8 cellular contexts compared by ENCODE assay signal in genomic region chr19:4636151-4636717, GRCh38. TPM values are rescaled to one million over a fixed set of nuclear protein-coding genes. Genes with fewer than 3 reads are reported as not detected.
DNase-seq lines count a peak whose midpoint lies in the region; ATAC-seq and TF ChIP-seq lines count a peak whose summit lies in the region.

No MANE protein-coding gene starts in this region.

- H3K27me3 ChIP-seq in OCI-LY3 (ENCODE audit: low read depth, low read length): peaks cover 4% of the 10 kb centered on the region; the same call in 1 of the 2 replicates

- H3K79me2 ChIP-seq in OCI-LY3 (ENCODE audit: low read length): peaks cover 19% of the 10 kb centered on the region

- no peaks in the 10 kb centered on the region for H3K9me3 ChIP-seq in OCI-LY3 (ENCODE audit: insufficient read depth, low read length)

- CTCF ChIA-PET in AG04449 (lab: Yijun Ruan, JAX): interaction anchor here (0.7 to 3.4 kb wide), 46 partner anchors 9 to 371 kb away, joined by 3 to 143 read pairs (median 8); partner anchors contain the start of genes HDGFL2, LRG1, MYDGF and PLIN4

- TF ChIP-seq CTCF in AG04449 (IDR thresholded peaks at IDR 0.05; ENCODE audit: insufficient read depth, low read length, missing control alignments) (peak; percentile 89), GM20000 (IDR thresholded peaks at IDR 0.05; ENCODE audit: extremely low read depth, missing control alignments) (peak; percentile 88), OCI-LY3 (IDR thresholded peaks at IDR 0.05; ENCODE audit: low read depth, low read length) (peak; percentile 91)

- H3K36me3 ChIP-seq in OCI-LY3 (replicated peaks; ENCODE audit: low read depth, low read length): no peaks in the 10 kb centered on the region

- peak overlapping the region in 7 of 10 donors; percentile 24 to 97 (median 56) for H3K27ac Mint-ChIP-seq in naive thymus-derived CD8-positive, alpha-beta T cell

- H3K4me3 ChIP-seq in AG04449 (ENCODE audit: low read depth, low read length) (peak overlapping the region; percentile 58), OCI-LY3 (ENCODE audit: low read length) (peak overlapping the region; percentile 92)

- peaks cover 30% of the 10 kb centered on the region for H3K4me1 ChIP-seq in OCI-LY3 (ENCODE audit: low read length)

- H4K20me1 ChIP-seq in OCI-LY3 (ENCODE audit: insufficient read depth, low read length): no peaks in the 10 kb centered on the region

- H3K27ac ChIP-seq in OCI-LY3 (ENCODE audit: low read length): no peak overlapping the region

- POLR2A ChIA-PET in AG04449 (lab: Yijun Ruan, JAX): no interaction called here
- POLR2A ChIA-PET in naive thymus-derived CD8-positive, alpha-beta T cell (lab: Charles Lee): interaction anchor here (0.6 to 3.2 kb wide), 5 partner anchors 30 to 69 kb away, joined by 3 to 8 read pairs (median 3); no protein-coding TSS in a partner anchor

- DNase-seq in AG04449 (ENCODE audit: low read depth, low spot score): no peak
- DNase-seq in GM20000 (ENCODE audit: low spot score): peak; percentile 85
- peak; percentile 75 for DNase-seq in activated T-cell treated with anti-CD3 and anti-CD28 coated beads, Interleukin-2, amount 50 U/mL, for 4 hours
- peak; percentile 42 for DNase-seq in fibroblast of gingiva (ENCODE audit: low read depth)
- peak; percentile 51 to 87 (median 78) for DNase-seq in naive thymus-derived CD8-positive, alpha-beta T cell
- peak; percentile 34 to 77 (median 70) for DNase-seq in stimulated activated naive CD4-positive, alpha-beta T cell (lab: John Stamatoyannopoulos, UW)

- peak overlapping the region; percentile 99 for H2AFZ ChIP-seq in OCI-LY3 (ENCODE audit: low read depth, low read length)

- peak overlapping the region; percentile 84 for H3K9ac ChIP-seq in OCI-LY3 (ENCODE audit: low read length)

- peaks cover 32% of the 10 kb centered on the region for H3K4me1 Mint-ChIP-seq in activated T-cell treated with anti-CD3 and anti-CD28 coated beads, Interleukin-2, amount 50 U/mL, for 4 hours (ENCODE audit: low read depth)
- peaks cover 21 to 42% (median 36%) of the 10 kb centered on the region in 4 donors for H3K4me1 Mint-ChIP-seq in naive thymus-derived CD8-positive, alpha-beta T cell

- H3K36me3 Mint-ChIP-seq in activated T-cell treated with anti-CD3 and anti-CD28 coated beads, Interleukin-2, amount 50 U/mL, for 4 hours (ENCODE audit: insufficient read depth): no peaks in the 10 kb centered on the region
- peaks cover 0 to 2% (median 0%) of the 10 kb centered on the region in 3 donors for H3K36me3 Mint-ChIP-seq in naive thymus-derived CD8-positive, alpha-beta T cell

- peak; percentile 31 to 34 for ATAC-seq in activated T-cell treated with anti-CD3 and anti-CD28 coated beads, Interleukin-2, amount 50 U/mL, for 4 hours
- peak; percentile 6 to 34 for ATAC-seq in naive thymus-derived CD8-positive, alpha-beta T cell
- ATAC-seq in HG02870 (IDR thresholded peaks at IDR 0.05; ENCODE audit: unreplicated experiment): no peak

- peak overlapping the region; percentile 89 for H3K4me2 ChIP-seq in OCI-LY3 (ENCODE audit: low read length)

- H3K9me3 Mint-ChIP-seq in activated T-cell treated with anti-CD3 and anti-CD28 coated beads, Interleukin-2, amount 50 U/mL, for 4 hours: no peaks in the 10 kb centered on the region
- no peaks in the 10 kb centered on the region for H3K9me3 Mint-ChIP-seq in naive thymus-derived CD8-positive, alpha-beta T cell

- peak overlapping the region; percentile 54 for H3K4me3 Mint-ChIP-seq in activated T-cell treated with anti-CD3 and anti-CD28 coated beads, Interleukin-2, amount 50 U/mL, for 4 hours
- peak overlapping the region; percentile 50 to 75 (median 58) for H3K4me3 Mint-ChIP-seq in naive thymus-derived CD8-positive, alpha-beta T cell

- no peaks in the 10 kb centered on the region for H3K27me3 Mint-ChIP-seq in activated T-cell treated with anti-CD3 and anti-CD28 coated beads, Interleukin-2, amount 50 U/mL, for 4 hours (ENCODE audit: low read depth)
- peaks cover 0 to 5% (median 0%) of the 10 kb centered on the region in 5 donors for H3K27me3 Mint-ChIP-seq in naive thymus-derived CD8-positive, alpha-beta T cell

RNA-seq across cellular contexts. Expression of gene TNFAIP8L1, which starts 3.1 kb away (rescaled TPM):
- 1 to 10 TPM; 3.2 to 4.0 (median 3.9) TPM for total RNA-seq in activated T-cell treated with anti-CD3 and anti-CD28 coated beads, Interleukin-2, amount 50 U/mL, for 4 hours
- 10 to 100 TPM; 19.1 to 20.7 TPM for total RNA-seq in naive thymus-derived CD8-positive, alpha-beta T cell
- 10 to 100 TPM in 2 of 3 donors, 1 to 10 TPM in 1; 5.6 to 16.5 (median 10.3) TPM for polyA plus RNA-seq in naive thymus-derived CD8-positive, alpha-beta T cell

RNA-seq across cellular contexts. Expression of gene MYDGF, which starts 33.9 kb away (rescaled TPM):
- total RNA-seq in activated T-cell treated with anti-CD3 and anti-CD28 coated beads, Interleukin-2, amount 50 U/mL, for 4 hours: 100 to 1,000 TPM; 129 to 150 (median 134) TPM
- total RNA-seq in naive thymus-derived CD8-positive, alpha-beta T cell: 10 to 100 TPM; 24.9 to 25.8 TPM
- polyA plus RNA-seq in naive thymus-derived CD8-positive, alpha-beta T cell: 100 to 1,000 TPM; 103 to 114 (median 114) TPM

Comparison
In these comparisons a context has a peak if more than half of its experiments do, and no peak if none do; other contexts are left out.
1. RNA of gene TNFAIP8L1, which starts 3.1 kb away (total RNA-seq): 19.1 to 20.7 TPM in naive thymus-derived CD8-positive, alpha-beta T cell; 3.2 to 4.0 TPM in activated T-cell treated with anti-CD3 and anti-CD28 coated beads, Interleukin-2, amount 50 U/mL, for 4 hours; every median in the first group is over 4 times any median in the second.
2. RNA of gene MYDGF, which starts 33.9 kb away (total RNA-seq): 129 to 150 TPM in activated T-cell treated with anti-CD3 and anti-CD28 coated beads, Interleukin-2, amount 50 U/mL, for 4 hours; 24.9 to 25.8 TPM in naive thymus-derived CD8-positive, alpha-beta T cell; every median in the first group is over 4 times any median in the second.
3. Peak in every context shown above with its lines, with median percentiles within 50 percentile points of each other: CTCF ChIP-seq.